ENCODE assay signal across 9 cellular contexts in the genomic region with DNA sequence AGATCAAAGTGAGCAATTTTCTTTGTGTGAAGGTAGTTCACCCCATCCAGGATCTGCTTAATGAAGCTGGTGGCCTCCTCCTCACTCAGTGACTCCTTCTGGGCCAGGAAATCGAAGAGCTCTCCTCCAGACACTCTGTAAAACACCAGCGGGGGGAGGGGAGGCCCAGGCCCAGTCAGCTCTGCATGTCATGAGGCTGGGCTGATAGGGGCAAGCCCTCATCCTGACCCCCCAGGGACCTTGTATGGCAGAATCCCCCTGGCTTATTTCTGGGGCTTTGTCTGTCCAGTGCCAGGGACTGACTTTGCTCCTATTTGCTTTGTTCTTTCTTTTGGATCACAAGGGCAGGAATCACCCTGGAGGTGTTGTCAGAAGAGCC.
A peak's percentile ranks its signal among the peaks of the same experiment; 100 is the strongest.
DNase-seq lines count a peak whose midpoint lies in the region; ATAC-seq and TF ChIP-seq lines count a peak whose summit lies in the region.
"Had no signal": no experiment of that assay in that cellular context is flagged by ENCODE, and none has a peak within 500 bp of the region (broad histone marks: within the 10 kb centered on the region; RNA-seq: fewer than 3 reads in every experiment).

No MANE protein-coding gene starts in this region.

- H3K9me3 Mint-ChIP-seq in naive thymus-derived CD8-positive, alpha-beta T cell = no peaks in the 10 kb centered on the region

- no peak for DNase-seq in AG04450 (ENCODE audit: low read depth, low spot score)
- DNase-seq in activated CD8-positive, alpha-beta memory T cell treated with anti-CD3 and anti-CD28 coated beads for 48 hours (ENCODE audit: low read depth in 2 of 3, low spot score in 2 of 3) = peak; percentile 17 to 30 (median 17)
- DNase-seq in naive thymus-derived CD8-positive, alpha-beta T cell = peak in 5 of 10 donors; percentile 5 to 30 (median 9)
- DNase-seq in H7 = no peak
- DNase-seq in pons (ENCODE audit: low spot score) = no peak
- no peak for DNase-seq in germinal center (ENCODE audit: low spot score)

- H3K27ac Mint-ChIP-seq in naive thymus-derived CD8-positive, alpha-beta T cell = peak overlapping the region; percentile 22 to 94 (median 92)

- peak overlapping the region in 9 of 10 donors; percentile 27 to 67 (median 49) for H3K4me3 Mint-ChIP-seq in naive thymus-derived CD8-positive, alpha-beta T cell

- ATAC-seq in HG02678 (IDR thresholded peaks at IDR 0.05; ENCODE audit: unreplicated experiment) = peak; percentile 21
- peak; percentile 85 to 86 for ATAC-seq in naive thymus-derived CD8-positive, alpha-beta T cell
- ATAC-seq in HG03039 (IDR thresholded peaks at IDR 0.05; ENCODE audit: unreplicated experiment) = no peak

- H3K27me3 ChIP-seq in AG04450 (ENCODE audit: control insufficient read depth, insufficient read depth, low read length) = peaks cover 8% of the 10 kb centered on the region
- no peaks in the 10 kb centered on the region for H3K27me3 ChIP-seq in H7 (ENCODE audit: control insufficient read depth, insufficient read depth, low read length)
- H3K27me3 ChIP-seq: BLaER1 had no signal

- no peaks in the 10 kb centered on the region for H3K27me3 Mint-ChIP-seq in naive thymus-derived CD8-positive, alpha-beta T cell

- POLR2A ChIA-PET in AG04450 (lab: Yijun Ruan, JAX) = no interaction called here
- POLR2A ChIA-PET in naive thymus-derived CD8-positive, alpha-beta T cell (lab: Charles Lee) = no interaction called here

- no peak for TF ChIP-seq CTCF in AG04450 (IDR thresholded peaks at IDR 0.05; ENCODE audit: low read depth, low read length)

- H3K4me3 ChIP-seq in AG04450 (ENCODE audit: low read depth, low read length) = no peak overlapping the region
- no peak overlapping the region for H3K4me3 ChIP-seq in H7 (ENCODE audit: insufficient read depth, low read depth, low read length)
- H3K4me3 ChIP-seq: BLaER1 had no signal

- CTCF ChIA-PET in AG04450 (lab: Charles Lee) = no interaction called here

- no peaks in the 10 kb centered on the region for H3K36me3 ChIP-seq in H7 (replicated peaks; ENCODE audit: control insufficient read depth, insufficient read depth, low read length)
- H3K36me3 ChIP-seq: BLaER1 had no signal

- no peaks in the 10 kb centered on the region for H3K9me3 ChIP-seq in AG04450 (ENCODE audit: control insufficient read depth, insufficient read depth, low read length)
- H3K9me3 ChIP-seq: BLaER1 had no signal

- H3K36me3 Mint-ChIP-seq in naive thymus-derived CD8-positive, alpha-beta T cell = no peaks in the 10 kb centered on the region

- peak overlapping the region; percentile 31 for H3K27ac ChIP-seq in AG04450 (ENCODE audit: low read depth, low read length)
- H3K27ac ChIP-seq: BLaER1 had no signal

- peaks cover 20 to 48% (median 39%) of the 10 kb centered on the region in 4 donors for H3K4me1 Mint-ChIP-seq in naive thymus-derived CD8-positive, alpha-beta T cell

Comparison
In these comparisons a context has a peak if more than half of its experiments do, and no peak if none do; other contexts are left out.
1. DNase-seq: peak in activated CD8-positive, alpha-beta memory T cell treated with anti-CD3 and anti-CD28 coated beads for 48 hours (3 of 3); none in AG04450 (single experiment), H7 (single experiment), pons (single experiment) and germinal center (single experiment).